Comparison of ENCODE assay signal across 9 cellular contexts in the genomic region with DNA sequence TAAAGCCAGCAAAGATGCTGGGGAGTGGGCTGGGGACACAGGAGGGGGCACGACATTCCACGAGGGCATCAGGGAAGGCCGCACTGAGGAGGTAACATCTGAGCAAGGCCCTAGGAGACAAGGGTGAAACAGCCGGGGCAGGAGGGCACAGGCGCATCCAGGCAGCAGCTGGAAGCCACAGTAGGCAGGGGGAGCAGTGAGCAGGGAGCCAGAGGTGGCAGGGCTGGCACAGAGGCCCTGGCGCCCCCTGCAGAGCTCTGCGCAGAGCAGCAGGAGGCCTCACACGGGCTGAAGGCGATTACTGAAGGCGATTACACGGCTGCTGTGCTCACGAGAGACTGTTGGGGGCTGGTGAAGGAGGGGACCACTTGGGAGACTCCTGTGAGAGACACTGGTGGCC. TPM values are rescaled to one million over a fixed set of nuclear protein-coding genes. Genes with fewer than 3 reads are reported as not detected.
DNase-seq lines count a peak whose midpoint lies in the region; ATAC-seq, FAIRE-seq and TF ChIP-seq lines count a peak whose summit lies in the region.
"Had no signal": no experiment of that assay in that cellular context is flagged by ENCODE, and none has a peak within 500 bp of the region (broad histone marks: within the 10 kb centered on the region; RNA-seq: fewer than 3 reads in every experiment).

No MANE protein-coding gene starts in this region.

- no peak overlapping the region for H3K4me3 ChIP-seq in H7 (ENCODE audit: insufficient read depth, low read depth, low read length)
- no peak overlapping the region for H3K4me3 ChIP-seq in kidney (ENCODE audit: low read length in 2 of 2)
- no peak overlapping the region for H3K4me3 ChIP-seq in CD8-positive, alpha-beta memory T cell (ENCODE audit: low read length)
- no peak overlapping the region for H3K4me3 ChIP-seq in effector memory CD4-positive, alpha-beta T cell (ENCODE audit: insufficient read depth, low read depth, low read length, poor library complexity, severe bottlenecking)

- H3K36me3 ChIP-seq in H7 (replicated peaks; ENCODE audit: control insufficient read depth, insufficient read depth, low read length): peaks cover 20% of the 10 kb centered on the region
- H3K36me3 ChIP-seq in kidney (ENCODE audit: control insufficient read depth in 1 of 2, insufficient read depth in 2 of 2, low read length in 2 of 2): peaks cover 35 to 60% of the 10 kb centered on the region in 2 donors
- H3K36me3 ChIP-seq in CD8-positive, alpha-beta memory T cell (ENCODE audit: insufficient read depth, low read length): peaks cover 77% of the 10 kb centered on the region
- peaks cover 89% of the 10 kb centered on the region for H3K36me3 ChIP-seq in effector memory CD4-positive, alpha-beta T cell (ENCODE audit: control insufficient read depth, insufficient read depth, low read length)

- H3K9me3 Mint-ChIP-seq in CD8-positive, alpha-beta memory T cell: no peaks in the 10 kb centered on the region
- H3K9me3 Mint-ChIP-seq: dendritic cell treated with granulocyte-macrophage colony-stimulating factor and Interleukin-4, amounts not matched to agents 40 ng/mL and 50 ng/mL, for 4 days had no signal

- peaks cover 12% of the 10 kb centered on the region for H3K36me3 Mint-ChIP-seq in T-helper 17 cell (ENCODE audit: low read depth)
- H3K36me3 Mint-ChIP-seq in CD8-positive, alpha-beta memory T cell: peaks cover 14 to 83% (median 24%) of the 10 kb centered on the region in 3 donors

- ATAC-seq in T-helper 17 cell: peak; percentile 57
- ATAC-seq in HG03469 (IDR thresholded peaks at IDR 0.05; ENCODE audit: unreplicated experiment): no peak

- DNase-seq in AML-193 (lab: John Stamatoyannopoulos, UW) (peak; percentile 63 to 66), H7 (peak; percentile 64), T-helper 17 cell (no peak), kidney (peak; percentile 46), NCI-H1417 treated with DMSO at 0.1 percent for 48 hours (lab: John Stamatoyannopoulos, UW) (no peak)
- DNase-seq in CD8-positive, alpha-beta memory T cell: no peak
- DNase-seq in effector memory CD4-positive, alpha-beta T cell: no peak

- H3K9me3 ChIP-seq in T-helper 17 cell (ENCODE audit: control insufficient read depth, low read length, poor library complexity, severe bottlenecking) (no peaks in the 10 kb centered on the region), kidney (ENCODE audit: control insufficient read depth in 1 of 2, low read length in 2 of 2) (no peaks in the 10 kb centered on the region)
- no peaks in the 10 kb centered on the region for H3K9me3 ChIP-seq in CD8-positive, alpha-beta memory T cell (ENCODE audit: low read length)
- H3K9me3 ChIP-seq in effector memory CD4-positive, alpha-beta T cell (ENCODE audit: control insufficient read depth, low read length): no peaks in the 10 kb centered on the region

- H3K9ac ChIP-seq in kidney (ENCODE audit: low read length in 2 of 2): no peak overlapping the region

- CTCF ChIA-PET in CD8-positive, alpha-beta memory T cell (lab: Charles Lee): no interaction called here

- FAIRE-seq in kidney (lab: Jason Lieb, UNC): no peak

- intact Hi-C loops in kidney (cut with DNase I): no loop called here

- TF ChIP-seq CTCF in kidney (IDR thresholded peaks at IDR 0.05; ENCODE audit: borderline replicate concordance, extremely low read depth, insufficient read depth): peak; percentile 31

- no peaks in the 10 kb centered on the region for H3K27me3 ChIP-seq in H7 (ENCODE audit: control insufficient read depth, insufficient read depth, low read length)
- no peaks in the 10 kb centered on the region for H3K27me3 ChIP-seq in CD8-positive, alpha-beta memory T cell (ENCODE audit: insufficient read depth, low read length, poor library complexity, severe bottlenecking)
- H3K27me3 ChIP-seq in effector memory CD4-positive, alpha-beta T cell (replicated peaks; ENCODE audit: control insufficient read depth, insufficient read depth, low read length, poor library complexity, severe bottlenecking): no peaks in the 10 kb centered on the region

- H3K27ac Mint-ChIP-seq in T-helper 17 cell: no peak overlapping the region
- H3K27ac Mint-ChIP-seq in CD8-positive, alpha-beta memory T cell: peak overlapping the region in 1 of 8 donors; percentile 61
- H3K27ac Mint-ChIP-seq: dendritic cell treated with granulocyte-macrophage colony-stimulating factor and Interleukin-4, amounts not matched to agents 40 ng/mL and 50 ng/mL, for 4 days had no signal

- no peak overlapping the region for H3K4me3 Mint-ChIP-seq in T-helper 17 cell
- no peak overlapping the region for H3K4me3 Mint-ChIP-seq in CD8-positive, alpha-beta memory T cell
- H3K4me3 Mint-ChIP-seq: dendritic cell treated with granulocyte-macrophage colony-stimulating factor and Interleukin-4, amounts not matched to agents 40 ng/mL and 50 ng/mL, for 4 days had no signal

- H3K27ac ChIP-seq in kidney (ENCODE audit: low read depth in 2 of 2, low read length in 2 of 2): no peak overlapping the region
- H3K27ac ChIP-seq in CD8-positive, alpha-beta memory T cell (ENCODE audit: low read depth, low read length): no peak overlapping the region
- H3K27ac ChIP-seq in effector memory CD4-positive, alpha-beta T cell (ENCODE audit: insufficient read depth, low read length, poor library complexity, severe bottlenecking): no peak overlapping the region

- no peaks in the 10 kb centered on the region for H3K27me3 Mint-ChIP-seq in T-helper 17 cell
- H3K27me3 Mint-ChIP-seq in CD8-positive, alpha-beta memory T cell: no peaks in the 10 kb centered on the region
- H3K27me3 Mint-ChIP-seq: dendritic cell treated with granulocyte-macrophage colony-stimulating factor and Interleukin-4, amounts not matched to agents 40 ng/mL and 50 ng/mL, for 4 days had no signal

- peaks cover 15% of the 10 kb centered on the region for H3K4me1 Mint-ChIP-seq in T-helper 17 cell
- H3K4me1 Mint-ChIP-seq in CD8-positive, alpha-beta memory T cell: peaks cover 17 to 25% (median 22%) of the 10 kb centered on the region in 3 donors

- peaks cover 0 to 3% of the 10 kb centered on the region in 2 donors for H3K4me1 ChIP-seq in kidney (ENCODE audit: control insufficient read depth in 1 of 2, insufficient read depth in 1 of 2, low read depth in 1 of 2, low read length in 2 of 2)
- peaks cover 12% of the 10 kb centered on the region for H3K4me1 ChIP-seq in CD8-positive, alpha-beta memory T cell (ENCODE audit: insufficient read depth, low read length)
- H3K4me1 ChIP-seq in effector memory CD4-positive, alpha-beta T cell (ENCODE audit: control insufficient read depth, insufficient read depth, low read length, poor library complexity, severe bottlenecking): no peaks in the 10 kb centered on the region

- POLR2A ChIA-PET in CD8-positive, alpha-beta memory T cell (lab: Charles Lee): no interaction called here

RNA-seq across cellular contexts. Expression of a gene that starts 15.4 kb away (rescaled TPM):
- total RNA-seq in H7 (2014; rRNA removed; shearing (Covaris generic)): 221 and 225 TPM in 2 replicates
- total RNA-seq in T-helper 17 cell (10 to 100 TPM; 75.5 to 89.8 TPM), kidney (137 TPM)
- 190 TPM for polyA plus RNA-seq in kidney (ENCODE audit: insufficient read depth, low read depth, low replicate concordance)
- total RNA-seq in CD8-positive, alpha-beta memory T cell: 100 to 1,000 TPM; 112 to 126 TPM
- polyA plus RNA-seq in CD8-positive, alpha-beta memory T cell: 276 TPM

RNA-seq across cellular contexts. Expression of a gene that starts 21.6 kb away (rescaled TPM):
- 31.0 and 32.4 TPM in 2 replicates for total RNA-seq in H7 (2014; rRNA removed; shearing (Covaris generic))
- total RNA-seq in T-helper 17 cell (100 to 1,000 TPM in 1 of 2 donors, 10 to 100 TPM in 1; 76.7 to 110 TPM), kidney (28.4 TPM)
- 56.3 TPM for polyA plus RNA-seq in kidney (ENCODE audit: insufficient read depth, low read depth, low replicate concordance)
- total RNA-seq in CD8-positive, alpha-beta memory T cell: 10 to 100 TPM; 60.5 to 61.9 TPM
- 83.5 TPM for polyA plus RNA-seq in CD8-positive, alpha-beta memory T cell

RNA-seq across cellular contexts. Expression of a gene that starts 24.4 kb away (rescaled TPM):
- total RNA-seq in H7 (2014; rRNA removed; shearing (Covaris generic)): 26.4 and 27.2 TPM in 2 replicates
- total RNA-seq in T-helper 17 cell (10 to 100 TPM in 1 of 2 donors, 1 to 10 TPM in 1; 8.7 to 11.8 TPM), kidney (6.6 TPM)
- polyA plus RNA-seq in kidney (ENCODE audit: insufficient read depth, low read depth, low replicate concordance): 4.9 TPM
- 10 to 100 TPM; 10.2 to 13.4 TPM for total RNA-seq in CD8-positive, alpha-beta memory T cell
- polyA plus RNA-seq in CD8-positive, alpha-beta memory T cell: 0.79 TPM

RNA-seq across cellular contexts. Expression of a gene that starts 32.5 kb away (rescaled TPM):
- total RNA-seq in H7 (2014; rRNA removed; shearing (Covaris generic)): 360 and 469 TPM in 2 replicates
- 10 to 100 TPM; 44.9 to 55.8 TPM for total RNA-seq in T-helper 17 cell
- total RNA-seq in kidney: 90.8 TPM
- polyA plus RNA-seq in kidney (ENCODE audit: insufficient read depth, low read depth, low replicate concordance): 351 TPM
- 100 to 1,000 TPM; 342 to 344 TPM for total RNA-seq in CD8-positive, alpha-beta memory T cell
- polyA plus RNA-seq in CD8-positive, alpha-beta memory T cell: 235 TPM

RNA-seq across cellular contexts. Expression of a gene that starts 32.6 kb away (rescaled TPM):
- total RNA-seq in H7 (2014; rRNA removed; shearing (Covaris generic)): 25.4 and 35.7 TPM in 2 replicates
- total RNA-seq in T-helper 17 cell (10 to 100 TPM in 1 of 2 donors, 1 to 10 TPM in 1; 8.8 to 17.6 TPM), kidney (25.0 TPM)
- polyA plus RNA-seq in kidney (ENCODE audit: insufficient read depth, low read depth, low replicate concordance): 77.6 TPM
- total RNA-seq in CD8-positive, alpha-beta memory T cell: 10 to 100 TPM; 26.1 to 28.3 TPM
- 22.9 TPM for polyA plus RNA-seq in CD8-positive, alpha-beta memory T cell

Comparison
In these comparisons a context has a peak if more than half of its experiments do, and no peak if none do; other contexts are left out.
1. DNase-seq: peak in AML-193 (2 of 2), H7 (single experiment) and kidney (single experiment); none in T-helper 17 cell (0 of 3), CD8-positive, alpha-beta memory T cell (0 of 5), NCI-H1417 treated with DMSO at 0.1 percent for 48 hours (single experiment) and effector memory CD4-positive, alpha-beta T cell (0 of 3).